In the genomic region with DNA sequence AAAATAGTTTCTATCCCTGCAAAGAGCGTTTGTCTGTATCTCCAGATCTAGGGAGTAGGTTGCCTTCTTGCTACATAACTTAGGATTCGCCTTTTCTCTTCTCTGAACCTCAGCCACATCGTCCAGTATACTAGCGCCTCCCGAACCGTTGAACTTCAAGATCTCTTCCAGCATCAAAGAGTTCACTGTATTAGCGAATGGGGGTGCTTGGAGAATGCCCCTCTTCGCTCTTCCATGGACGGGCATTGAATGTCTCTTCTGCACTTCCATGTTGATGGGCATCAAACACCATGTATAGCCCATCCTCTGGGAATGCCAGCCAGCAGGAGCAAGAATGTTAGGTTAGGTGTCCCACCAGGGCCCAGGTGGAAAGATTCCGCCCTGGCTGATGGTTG, we compare ENCODE assay signal across 1 cellular context.
TF ChIP-seq lines count a peak whose summit lies in the region.

No MANE protein-coding gene starts in this region.

TF ChIP-seq in WTC11, 78 proteins besides CTCF, POLR2A, EP300 and RAD21:
- no peak for TF ChIP-seq MYBL2 (CRISPR knock-in tag; IDR thresholded peaks at IDR 0.05)
- TF ChIP-seq IRF1 (CRISPR knock-in tag; IDR thresholded peaks at IDR 0.05) = no peak
- TF ChIP-seq JAZF1 (CRISPR knock-in tag; IDR thresholded peaks at IDR 0.05) = no peak
- TF ChIP-seq GABPB1 (CRISPR knock-in tag; IDR thresholded peaks at IDR 0.05) = no peak
- no peak for TF ChIP-seq SP1 (CRISPR knock-in tag; conservative IDR thresholded peaks at IDR 0.05)
- no peak for TF ChIP-seq ZSCAN18 (CRISPR knock-in tag; IDR thresholded peaks at IDR 0.05)
- TF ChIP-seq AR (CRISPR knock-in tag; IDR thresholded peaks at IDR 0.05) = no peak
- TF ChIP-seq RORB (CRISPR knock-in tag; IDR thresholded peaks at IDR 0.05) = no peak
- no peak for TF ChIP-seq E2F5 (CRISPR knock-in tag; IDR thresholded peaks at IDR 0.05)
- TF ChIP-seq NR1H2 (CRISPR knock-in tag; IDR thresholded peaks at IDR 0.05) = no peak
- TF ChIP-seq, protein P1, sequence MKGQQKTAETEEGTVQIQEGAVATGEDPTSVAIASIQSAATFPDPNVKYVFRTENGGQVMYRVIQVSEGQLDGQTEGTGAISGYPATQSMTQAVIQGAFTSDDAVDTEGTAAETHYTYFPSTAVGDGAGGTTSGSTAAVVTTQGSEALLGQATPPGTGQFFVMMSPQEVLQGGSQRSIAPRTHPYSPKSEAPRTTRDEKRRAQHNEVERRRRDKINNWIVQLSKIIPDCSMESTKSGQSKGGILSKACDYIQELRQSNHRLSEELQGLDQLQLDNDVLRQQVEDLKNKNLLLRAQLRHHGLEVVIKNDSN (CRISPR knock-in tag; IDR thresholded peaks at IDR 0.05) = no peak
- no peak for TF ChIP-seq TCF7 (CRISPR knock-in tag; IDR thresholded peaks at IDR 0.05; ENCODE audit: low read depth)
- no peak for TF ChIP-seq ZNF423 (CRISPR knock-in tag; IDR thresholded peaks at IDR 0.05)
- no peak for TF ChIP-seq GRHL2 (CRISPR knock-in tag; IDR thresholded peaks at IDR 0.05; ENCODE audit: insufficient replicate concordance, severe bottlenecking)
- TF ChIP-seq ZNF219 (CRISPR knock-in tag; IDR thresholded peaks at IDR 0.05; ENCODE audit: borderline replicate concordance) = no peak
- TF ChIP-seq OVOL2 (CRISPR knock-in tag; IDR thresholded peaks at IDR 0.05; ENCODE audit: borderline replicate concordance) = no peak
- no peak for TF ChIP-seq ZMAT4 (CRISPR knock-in tag; IDR thresholded peaks at IDR 0.05)
- TF ChIP-seq CREM (CRISPR knock-in tag; IDR thresholded peaks at IDR 0.05) = no peak
